1 cellular context compared by ENCODE assay signal in genomic region chr9:108080285-108080684, GRCh38.
TF ChIP-seq lines count a peak whose summit lies in the region.

No MANE protein-coding gene starts in this region.

TF ChIP-seq in K562, 482 proteins besides CTCF, POLR2A, EP300 and RAD21:
- TF ChIP-seq ZNF76 (CRISPR knock-in tag; IDR thresholded peaks at IDR 0.05; ENCODE audit: borderline replicate concordance), result no peak
- TF ChIP-seq ZNF445 (CRISPR knock-in tag; IDR thresholded peaks at IDR 0.05; ENCODE audit: low read depth), result no peak
- no peak for TF ChIP-seq PHF20 (IDR thresholded peaks at IDR 0.05; ENCODE audit: partially characterized antibody)
- TF ChIP-seq, protein P1, sequence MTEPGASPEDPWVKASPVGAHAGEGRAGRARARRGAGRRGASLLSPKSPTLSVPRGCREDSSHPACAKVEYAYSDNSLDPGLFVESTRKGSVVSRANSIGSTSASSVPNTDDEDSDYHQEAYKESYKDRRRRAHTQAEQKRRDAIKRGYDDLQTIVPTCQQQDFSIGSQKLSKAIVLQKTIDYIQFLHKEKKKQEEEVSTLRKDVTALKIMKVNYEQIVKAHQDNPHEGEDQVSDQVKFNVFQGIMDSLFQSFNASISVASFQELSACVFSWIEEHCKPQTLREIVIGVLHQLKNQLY (CRISPR knock-in tag; conservative IDR thresholded peaks at IDR 0.05), result no peak
- TF ChIP-seq MTF1 (CRISPR knock-in tag; IDR thresholded peaks at IDR 0.05; ENCODE audit: borderline replicate concordance), result no peak
- TF ChIP-seq POLR2B (IDR thresholded peaks at IDR 0.05; ENCODE audit: low read depth, partially characterized antibody), result no peak
- no peak for TF ChIP-seq YBX1 (IDR thresholded peaks at IDR 0.05)
- no peak for TF ChIP-seq RFX1 (IDR thresholded peaks at IDR 0.05)
- TF ChIP-seq, protein P2, sequence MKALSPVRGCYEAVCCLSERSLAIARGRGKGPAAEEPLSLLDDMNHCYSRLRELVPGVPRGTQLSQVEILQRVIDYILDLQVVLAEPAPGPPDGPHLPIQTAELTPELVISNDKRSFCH (CRISPR knock-in tag; IDR thresholded peaks at IDR 0.05), result no peak
- TF ChIP-seq, protein P2 (tag; IDR thresholded peaks at IDR 0.05), result no peak
- no peak for TF ChIP-seq CHD1 (IDR thresholded peaks at IDR 0.05; ENCODE audit: low read length)
- TF ChIP-seq TRIM24 (IDR thresholded peaks at IDR 0.05), result no peak
- TF ChIP-seq POLR2AphosphoS2 (IDR thresholded peaks at IDR 0.05; ENCODE audit: low read length), result no peak
- TF ChIP-seq TAF9B (IDR thresholded peaks at IDR 0.05; ENCODE audit: partially characterized antibody), result no peak
TF ChIP-seq in K562: peak in this region for 0.
